ENCODE assay signal across 1 cellular context in genomic region chrX:129905787-129906580, GRCh38.
A peak's percentile ranks its signal among the peaks of the same experiment; 100 is the strongest.
TF ChIP-seq lines count a peak whose summit lies in the region.

A gene with protein sequence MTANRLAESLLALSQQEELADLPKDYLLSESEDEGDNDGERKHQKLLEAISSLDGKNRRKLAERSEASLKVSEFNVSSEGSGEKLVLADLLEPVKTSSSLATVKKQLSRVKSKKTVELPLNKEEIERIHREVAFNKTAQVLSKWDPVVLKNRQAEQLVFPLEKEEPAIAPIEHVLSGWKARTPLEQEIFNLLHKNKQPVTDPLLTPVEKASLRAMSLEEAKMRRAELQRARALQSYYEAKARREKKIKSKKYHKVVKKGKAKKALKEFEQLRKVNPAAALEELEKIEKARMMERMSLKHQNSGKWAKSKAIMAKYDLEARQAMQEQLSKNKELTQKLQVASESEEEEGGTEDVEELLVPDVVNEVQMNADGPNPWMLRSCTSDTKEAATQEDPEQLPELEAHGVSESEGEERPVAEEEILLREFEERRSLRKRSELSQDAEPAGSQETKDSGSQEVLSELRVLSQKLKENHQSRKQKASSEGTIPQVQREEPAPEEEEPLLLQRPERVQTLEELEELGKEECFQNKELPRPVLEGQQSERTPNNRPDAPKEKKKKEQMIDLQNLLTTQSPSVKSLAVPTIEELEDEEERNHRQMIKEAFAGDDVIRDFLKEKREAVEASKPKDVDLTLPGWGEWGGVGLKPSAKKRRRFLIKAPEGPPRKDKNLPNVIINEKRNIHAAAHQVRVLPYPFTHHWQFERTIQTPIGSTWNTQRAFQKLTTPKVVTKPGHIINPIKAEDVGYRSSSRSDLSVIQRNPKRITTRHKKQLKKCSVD (plus strand): TSS chrX:129906164. CDS start chrX:129906211, 47 bp downstream.

TF ChIP-seq in HepG2, 621 proteins besides CTCF, POLR2A, EP300 and RAD21 (continued from another document and continues in another):
- peak; percentile 52; the same call in 1 of the 2 replicates for TF ChIP-seq HDAC2 (CRISPR knock-in tag; IDR thresholded peaks at IDR 0.05)
- TF ChIP-seq, protein P1, sequence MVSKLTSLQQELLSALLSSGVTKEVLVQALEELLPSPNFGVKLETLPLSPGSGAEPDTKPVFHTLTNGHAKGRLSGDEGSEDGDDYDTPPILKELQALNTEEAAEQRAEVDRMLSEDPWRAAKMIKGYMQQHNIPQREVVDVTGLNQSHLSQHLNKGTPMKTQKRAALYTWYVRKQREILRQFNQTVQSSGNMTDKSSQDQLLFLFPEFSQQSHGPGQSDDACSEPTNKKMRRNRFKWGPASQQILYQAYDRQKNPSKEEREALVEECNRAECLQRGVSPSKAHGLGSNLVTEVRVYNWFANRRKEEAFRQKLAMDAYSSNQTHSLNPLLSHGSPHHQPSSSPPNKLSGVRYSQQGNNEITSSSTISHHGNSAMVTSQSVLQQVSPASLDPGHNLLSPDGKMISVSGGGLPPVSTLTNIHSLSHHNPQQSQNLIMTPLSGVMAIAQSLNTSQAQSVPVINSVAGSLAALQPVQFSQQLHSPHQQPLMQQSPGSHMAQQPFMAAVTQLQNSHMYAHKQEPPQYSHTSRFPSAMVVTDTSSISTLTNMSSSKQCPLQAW (CRISPR knock-in tag; IDR thresholded peaks at IDR 0.05): peak; percentile 60; the same call in 1 of the 2 replicates
- TF ChIP-seq IRF2 (CRISPR knock-in tag; IDR thresholded peaks at IDR 0.05): peak; percentile 44; the same call in 1 of the 2 replicates
- 0 out of 2 replicates have a peak, but pooled peaks have one; percentile 37 for TF ChIP-seq ZNF773 (CRISPR knock-in tag; IDR thresholded peaks at IDR 0.05; ENCODE audit: borderline replicate concordance)
- TF ChIP-seq MYC (CRISPR knock-in tag; IDR thresholded peaks at IDR 0.05; ENCODE audit: borderline replicate concordance): peak; percentile 83
- TF ChIP-seq SRSF4 (IDR thresholded peaks at IDR 0.05; ENCODE audit: low read depth, low read length, poor library complexity, severe bottlenecking): no peak
- TF ChIP-seq KDM1A (CRISPR knock-in tag; IDR thresholded peaks at IDR 0.05): no peak
- peak; percentile 96 for TF ChIP-seq ZNF687 (CRISPR knock-in tag; IDR thresholded peaks at IDR 0.05)
- no peak for TF ChIP-seq ZNF777 (CRISPR knock-in tag; IDR thresholded peaks at IDR 0.05)
- 0 out of 2 replicates have a peak, but pooled peaks have one; percentile 13 for TF ChIP-seq SOX5 (CRISPR knock-in tag; IDR thresholded peaks at IDR 0.05; ENCODE audit: borderline replicate concordance)
- no peak for TF ChIP-seq PAWR (CRISPR knock-in tag; IDR thresholded peaks at IDR 0.05; ENCODE audit: borderline replicate concordance)
- 0 out of 2 replicates have a peak, but pooled peaks have one; percentile 30 for TF ChIP-seq ZNF816 (CRISPR knock-in tag; IDR thresholded peaks at IDR 0.05; ENCODE audit: borderline replicate concordance)
- 0 out of 2 replicates have a peak, but pooled peaks have one; percentile 25 for TF ChIP-seq ZNF317 (CRISPR knock-in tag; IDR thresholded peaks at IDR 0.05)
- peak; percentile 90 for TF ChIP-seq KMT2B (CRISPR knock-in tag; IDR thresholded peaks at IDR 0.05)
- TF ChIP-seq SALL1 (CRISPR knock-in tag; IDR thresholded peaks at IDR 0.05): peak; percentile 69
- TF ChIP-seq NR1H2 (CRISPR knock-in tag; IDR thresholded peaks at IDR 0.05; ENCODE audit: borderline replicate concordance, low read depth): no peak
- no peak for TF ChIP-seq EED (CRISPR knock-in tag; IDR thresholded peaks at IDR 0.05)
- TF ChIP-seq TBX3 (IDR thresholded peaks at IDR 0.05; ENCODE audit: borderline replicate concordance): no peak
- TF ChIP-seq JUN (CRISPR knock-in tag; IDR thresholded peaks at IDR 0.05): 0 out of 2 replicates have a peak, but pooled peaks have one; percentile 31
- TF ChIP-seq HOXD1 (CRISPR knock-in tag; IDR thresholded peaks at IDR 0.05): no peak
- peak; percentile 94 for TF ChIP-seq ATF1 (CRISPR knock-in tag; IDR thresholded peaks at IDR 0.05)
- TF ChIP-seq HNRNPL (IDR thresholded peaks at IDR 0.05; ENCODE audit: low read depth, low read length): 0 out of 2 replicates have a peak, but pooled peaks have one; percentile 58
- peak; percentile 69 for TF ChIP-seq ELF1 (CRISPR knock-in tag; IDR thresholded peaks at IDR 0.05)
- 0 out of 2 replicates have a peak, but pooled peaks have one; percentile 26 for TF ChIP-seq ZNF430 (CRISPR knock-in tag; IDR thresholded peaks at IDR 0.05)
- no peak for TF ChIP-seq ZFP62 (CRISPR knock-in tag; IDR thresholded peaks at IDR 0.05)
- TF ChIP-seq HNRNPLL (IDR thresholded peaks at IDR 0.05; ENCODE audit: low read depth, low read length, poor library complexity, severe bottlenecking): peak; percentile 91
- TF ChIP-seq PHF20 (CRISPR knock-in tag; IDR thresholded peaks at IDR 0.05): peak; percentile 89
- TF ChIP-seq POGZ (CRISPR knock-in tag; IDR thresholded peaks at IDR 0.05): peak; percentile 71
- TF ChIP-seq DRAP1 (CRISPR knock-in tag; IDR thresholded peaks at IDR 0.05): peak; percentile 49
- TF ChIP-seq, protein P2, sequence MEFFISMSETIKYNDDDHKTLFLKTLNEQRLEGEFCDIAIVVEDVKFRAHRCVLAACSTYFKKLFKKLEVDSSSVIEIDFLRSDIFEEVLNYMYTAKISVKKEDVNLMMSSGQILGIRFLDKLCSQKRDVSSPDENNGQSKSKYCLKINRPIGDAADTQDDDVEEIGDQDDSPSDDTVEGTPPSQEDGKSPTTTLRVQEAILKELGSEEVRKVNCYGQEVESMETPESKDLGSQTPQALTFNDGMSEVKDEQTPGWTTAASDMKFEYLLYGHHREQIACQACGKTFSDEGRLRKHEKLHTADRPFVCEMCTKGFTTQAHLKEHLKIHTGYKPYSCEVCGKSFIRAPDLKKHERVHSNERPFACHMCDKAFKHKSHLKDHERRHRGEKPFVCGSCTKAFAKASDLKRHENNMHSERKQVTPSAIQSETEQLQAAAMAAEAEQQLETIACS (CRISPR knock-in tag; IDR thresholded peaks at IDR 0.05): no peak
- TF ChIP-seq YEATS4 (CRISPR knock-in tag; IDR thresholded peaks at IDR 0.05; ENCODE audit: borderline replicate concordance): peak; percentile 78
- TF ChIP-seq ZNF543 (CRISPR knock-in tag; IDR thresholded peaks at IDR 0.05): 0 out of 2 replicates have a peak, but pooled peaks have one; percentile 38
- TF ChIP-seq, protein P3, sequence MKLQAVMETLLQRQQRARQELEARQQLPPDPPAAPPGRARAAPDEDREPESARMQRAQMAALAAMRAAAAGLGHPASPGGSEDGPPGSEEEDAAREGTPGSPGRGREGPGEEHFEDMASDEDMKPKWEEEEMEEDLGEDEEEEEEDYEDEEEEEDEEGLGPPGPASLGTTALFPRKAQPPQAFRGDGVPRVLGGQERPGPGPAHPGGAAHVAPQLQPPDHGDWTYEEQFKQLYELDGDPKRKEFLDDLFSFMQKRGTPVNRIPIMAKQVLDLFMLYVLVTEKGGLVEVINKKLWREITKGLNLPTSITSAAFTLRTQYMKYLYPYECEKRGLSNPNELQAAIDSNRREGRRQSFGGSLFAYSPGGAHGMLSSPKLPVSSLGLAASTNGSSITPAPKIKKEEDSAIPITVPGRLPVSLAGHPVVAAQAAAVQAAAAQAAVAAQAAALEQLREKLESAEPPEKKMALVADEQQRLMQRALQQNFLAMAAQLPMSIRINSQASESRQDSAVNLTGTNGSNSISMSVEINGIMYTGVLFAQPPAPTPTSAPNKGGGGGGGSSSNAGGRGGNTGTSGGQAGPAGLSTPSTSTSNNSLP (IDR thresholded peaks at IDR 0.05; ENCODE audit: low read depth, low read length): no peak
- TF ChIP-seq ZNF431 (CRISPR knock-in tag; IDR thresholded peaks at IDR 0.05; ENCODE audit: borderline replicate concordance, low read depth): peak; percentile 64; the same call in 1 of the 2 replicates
- TF ChIP-seq THAP7 (CRISPR knock-in tag; IDR thresholded peaks at IDR 0.05): 0 out of 2 replicates have a peak, but pooled peaks have one; percentile 57
- TF ChIP-seq ZNF788 (CRISPR knock-in tag; IDR thresholded peaks at IDR 0.05; ENCODE audit: borderline replicate concordance): peak; percentile 47; the same call in 1 of the 2 replicates
- peak; percentile 93 for TF ChIP-seq GATAD1 (CRISPR knock-in tag; IDR thresholded peaks at IDR 0.05)
- TF ChIP-seq RBFOX2 (IDR thresholded peaks at IDR 0.05; ENCODE audit: low read depth, low read length): peak; percentile 64
- 0 out of 2 replicates have a peak, but pooled peaks have one; percentile 36 for TF ChIP-seq ZBTB21 (CRISPR knock-in tag; IDR thresholded peaks at IDR 0.05)
- TF ChIP-seq, protein P4, sequence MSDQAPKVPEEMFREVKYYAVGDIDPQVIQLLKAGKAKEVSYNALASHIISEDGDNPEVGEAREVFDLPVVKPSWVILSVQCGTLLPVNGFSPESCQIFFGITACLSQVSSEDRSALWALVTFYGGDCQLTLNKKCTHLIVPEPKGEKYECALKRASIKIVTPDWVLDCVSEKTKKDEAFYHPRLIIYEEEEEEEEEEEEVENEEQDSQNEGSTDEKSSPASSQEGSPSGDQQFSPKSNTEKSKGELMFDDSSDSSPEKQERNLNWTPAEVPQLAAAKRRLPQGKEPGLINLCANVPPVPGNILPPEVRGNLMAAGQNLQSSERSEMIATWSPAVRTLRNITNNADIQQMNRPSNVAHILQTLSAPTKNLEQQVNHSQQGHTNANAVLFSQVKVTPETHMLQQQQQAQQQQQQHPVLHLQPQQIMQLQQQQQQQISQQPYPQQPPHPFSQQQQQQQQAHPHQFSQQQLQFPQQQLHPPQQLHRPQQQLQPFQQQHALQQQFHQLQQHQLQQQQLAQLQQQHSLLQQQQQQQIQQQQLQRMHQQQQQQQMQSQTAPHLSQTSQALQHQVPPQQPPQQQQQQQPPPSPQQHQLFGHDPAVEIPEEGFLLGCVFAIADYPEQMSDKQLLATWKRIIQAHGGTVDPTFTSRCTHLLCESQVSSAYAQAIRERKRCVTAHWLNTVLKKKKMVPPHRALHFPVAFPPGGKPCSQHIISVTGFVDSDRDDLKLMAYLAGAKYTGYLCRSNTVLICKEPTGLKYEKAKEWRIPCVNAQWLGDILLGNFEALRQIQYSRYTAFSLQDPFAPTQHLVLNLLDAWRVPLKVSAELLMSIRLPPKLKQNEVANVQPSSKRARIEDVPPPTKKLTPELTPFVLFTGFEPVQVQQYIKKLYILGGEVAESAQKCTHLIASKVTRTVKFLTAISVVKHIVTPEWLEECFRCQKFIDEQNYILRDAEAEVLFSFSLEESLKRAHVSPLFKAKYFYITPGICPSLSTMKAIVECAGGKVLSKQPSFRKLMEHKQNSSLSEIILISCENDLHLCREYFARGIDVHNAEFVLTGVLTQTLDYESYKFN (CRISPR knock-in tag; conservative IDR thresholded peaks at IDR 0.05): 0 out of 2 replicates have a peak, but pooled peaks have one; percentile 24
- TF ChIP-seq FOXJ3 (CRISPR knock-in tag; IDR thresholded peaks at IDR 0.05; ENCODE audit: borderline replicate concordance): no peak
- TF ChIP-seq, protein P5, sequence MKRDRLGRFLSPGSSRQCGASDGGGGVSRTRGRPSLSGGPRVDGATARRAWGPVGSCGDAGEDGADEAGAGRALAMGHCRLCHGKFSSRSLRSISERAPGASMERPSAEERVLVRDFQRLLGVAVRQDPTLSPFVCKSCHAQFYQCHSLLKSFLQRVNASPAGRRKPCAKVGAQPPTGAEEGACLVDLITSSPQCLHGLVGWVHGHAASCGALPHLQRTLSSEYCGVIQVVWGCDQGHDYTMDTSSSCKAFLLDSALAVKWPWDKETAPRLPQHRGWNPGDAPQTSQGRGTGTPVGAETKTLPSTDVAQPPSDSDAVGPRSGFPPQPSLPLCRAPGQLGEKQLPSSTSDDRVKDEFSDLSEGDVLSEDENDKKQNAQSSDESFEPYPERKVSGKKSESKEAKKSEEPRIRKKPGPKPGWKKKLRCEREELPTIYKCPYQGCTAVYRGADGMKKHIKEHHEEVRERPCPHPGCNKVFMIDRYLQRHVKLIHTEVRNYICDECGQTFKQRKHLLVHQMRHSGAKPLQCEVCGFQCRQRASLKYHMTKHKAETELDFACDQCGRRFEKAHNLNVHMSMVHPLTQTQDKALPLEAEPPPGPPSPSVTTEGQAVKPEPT (CRISPR knock-in tag; IDR thresholded peaks at IDR 0.05; ENCODE audit: low read depth): 0 out of 2 replicates have a peak, but pooled peaks have one; percentile 29
- TF ChIP-seq STAG1 (CRISPR knock-in tag; IDR thresholded peaks at IDR 0.05): 0 out of 2 replicates have a peak, but pooled peaks have one; percentile 13
- peak; percentile 19; the same call in 1 of the 2 replicates for TF ChIP-seq SP5 (CRISPR knock-in tag; IDR thresholded peaks at IDR 0.05; ENCODE audit: borderline replicate concordance, low read depth)
- TF ChIP-seq REL (CRISPR knock-in tag; conservative IDR thresholded peaks at IDR 0.05): no peak
- TF ChIP-seq ATF7 (IDR thresholded peaks at IDR 0.05): no peak
- 0 out of 2 replicates have a peak, but pooled peaks have one; percentile 35 for TF ChIP-seq ATF7 (CRISPR knock-in tag; IDR thresholded peaks at IDR 0.05)
- 0 out of 2 replicates have a peak, but pooled peaks have one; percentile 36 for TF ChIP-seq TOPORS (CRISPR knock-in tag; IDR thresholded peaks at IDR 0.05)
- no peak for TF ChIP-seq HNRNPUL1 (IDR thresholded peaks at IDR 0.05; ENCODE audit: low read depth, low read length)
